1 cellular context compared by ENCODE assay signal in the genomic region with DNA sequence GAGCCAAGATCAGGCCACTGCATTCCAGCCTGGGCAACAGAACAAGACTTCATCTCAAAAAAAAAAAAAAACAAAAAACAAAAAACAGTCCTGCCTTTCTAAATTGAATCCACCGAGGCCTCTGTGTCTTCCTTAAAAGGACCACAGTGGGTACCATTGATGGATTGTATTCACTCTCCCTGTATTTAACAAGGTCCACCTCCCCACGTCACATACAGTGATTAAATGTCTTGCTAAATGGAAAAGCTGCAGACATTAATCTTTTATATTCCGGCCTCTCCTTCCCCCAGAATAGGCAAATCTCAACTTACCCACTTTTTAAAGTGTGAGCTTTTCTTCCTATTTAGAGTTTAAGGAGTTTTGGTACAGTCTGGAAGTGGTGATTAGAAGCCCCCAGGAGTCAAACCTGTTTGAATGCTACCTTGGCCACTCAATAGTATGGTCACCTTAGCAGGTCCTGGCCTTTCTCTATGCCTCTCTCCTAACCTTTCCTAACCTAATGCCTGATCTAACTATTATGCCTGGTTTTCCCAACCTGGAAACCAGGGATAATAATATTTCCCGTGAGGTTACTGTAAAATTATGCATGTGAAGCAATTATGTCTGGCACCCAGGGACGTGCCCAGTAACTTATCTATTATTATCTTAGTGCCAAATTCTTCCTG.
TF ChIP-seq lines count a peak whose summit lies in the region.

No MANE protein-coding gene starts in this region.

TF ChIP-seq in GM23338, 12 proteins besides CTCF, POLR2A, EP300 and RAD21 (continued from another document):
- TF ChIP-seq, protein P1, sequence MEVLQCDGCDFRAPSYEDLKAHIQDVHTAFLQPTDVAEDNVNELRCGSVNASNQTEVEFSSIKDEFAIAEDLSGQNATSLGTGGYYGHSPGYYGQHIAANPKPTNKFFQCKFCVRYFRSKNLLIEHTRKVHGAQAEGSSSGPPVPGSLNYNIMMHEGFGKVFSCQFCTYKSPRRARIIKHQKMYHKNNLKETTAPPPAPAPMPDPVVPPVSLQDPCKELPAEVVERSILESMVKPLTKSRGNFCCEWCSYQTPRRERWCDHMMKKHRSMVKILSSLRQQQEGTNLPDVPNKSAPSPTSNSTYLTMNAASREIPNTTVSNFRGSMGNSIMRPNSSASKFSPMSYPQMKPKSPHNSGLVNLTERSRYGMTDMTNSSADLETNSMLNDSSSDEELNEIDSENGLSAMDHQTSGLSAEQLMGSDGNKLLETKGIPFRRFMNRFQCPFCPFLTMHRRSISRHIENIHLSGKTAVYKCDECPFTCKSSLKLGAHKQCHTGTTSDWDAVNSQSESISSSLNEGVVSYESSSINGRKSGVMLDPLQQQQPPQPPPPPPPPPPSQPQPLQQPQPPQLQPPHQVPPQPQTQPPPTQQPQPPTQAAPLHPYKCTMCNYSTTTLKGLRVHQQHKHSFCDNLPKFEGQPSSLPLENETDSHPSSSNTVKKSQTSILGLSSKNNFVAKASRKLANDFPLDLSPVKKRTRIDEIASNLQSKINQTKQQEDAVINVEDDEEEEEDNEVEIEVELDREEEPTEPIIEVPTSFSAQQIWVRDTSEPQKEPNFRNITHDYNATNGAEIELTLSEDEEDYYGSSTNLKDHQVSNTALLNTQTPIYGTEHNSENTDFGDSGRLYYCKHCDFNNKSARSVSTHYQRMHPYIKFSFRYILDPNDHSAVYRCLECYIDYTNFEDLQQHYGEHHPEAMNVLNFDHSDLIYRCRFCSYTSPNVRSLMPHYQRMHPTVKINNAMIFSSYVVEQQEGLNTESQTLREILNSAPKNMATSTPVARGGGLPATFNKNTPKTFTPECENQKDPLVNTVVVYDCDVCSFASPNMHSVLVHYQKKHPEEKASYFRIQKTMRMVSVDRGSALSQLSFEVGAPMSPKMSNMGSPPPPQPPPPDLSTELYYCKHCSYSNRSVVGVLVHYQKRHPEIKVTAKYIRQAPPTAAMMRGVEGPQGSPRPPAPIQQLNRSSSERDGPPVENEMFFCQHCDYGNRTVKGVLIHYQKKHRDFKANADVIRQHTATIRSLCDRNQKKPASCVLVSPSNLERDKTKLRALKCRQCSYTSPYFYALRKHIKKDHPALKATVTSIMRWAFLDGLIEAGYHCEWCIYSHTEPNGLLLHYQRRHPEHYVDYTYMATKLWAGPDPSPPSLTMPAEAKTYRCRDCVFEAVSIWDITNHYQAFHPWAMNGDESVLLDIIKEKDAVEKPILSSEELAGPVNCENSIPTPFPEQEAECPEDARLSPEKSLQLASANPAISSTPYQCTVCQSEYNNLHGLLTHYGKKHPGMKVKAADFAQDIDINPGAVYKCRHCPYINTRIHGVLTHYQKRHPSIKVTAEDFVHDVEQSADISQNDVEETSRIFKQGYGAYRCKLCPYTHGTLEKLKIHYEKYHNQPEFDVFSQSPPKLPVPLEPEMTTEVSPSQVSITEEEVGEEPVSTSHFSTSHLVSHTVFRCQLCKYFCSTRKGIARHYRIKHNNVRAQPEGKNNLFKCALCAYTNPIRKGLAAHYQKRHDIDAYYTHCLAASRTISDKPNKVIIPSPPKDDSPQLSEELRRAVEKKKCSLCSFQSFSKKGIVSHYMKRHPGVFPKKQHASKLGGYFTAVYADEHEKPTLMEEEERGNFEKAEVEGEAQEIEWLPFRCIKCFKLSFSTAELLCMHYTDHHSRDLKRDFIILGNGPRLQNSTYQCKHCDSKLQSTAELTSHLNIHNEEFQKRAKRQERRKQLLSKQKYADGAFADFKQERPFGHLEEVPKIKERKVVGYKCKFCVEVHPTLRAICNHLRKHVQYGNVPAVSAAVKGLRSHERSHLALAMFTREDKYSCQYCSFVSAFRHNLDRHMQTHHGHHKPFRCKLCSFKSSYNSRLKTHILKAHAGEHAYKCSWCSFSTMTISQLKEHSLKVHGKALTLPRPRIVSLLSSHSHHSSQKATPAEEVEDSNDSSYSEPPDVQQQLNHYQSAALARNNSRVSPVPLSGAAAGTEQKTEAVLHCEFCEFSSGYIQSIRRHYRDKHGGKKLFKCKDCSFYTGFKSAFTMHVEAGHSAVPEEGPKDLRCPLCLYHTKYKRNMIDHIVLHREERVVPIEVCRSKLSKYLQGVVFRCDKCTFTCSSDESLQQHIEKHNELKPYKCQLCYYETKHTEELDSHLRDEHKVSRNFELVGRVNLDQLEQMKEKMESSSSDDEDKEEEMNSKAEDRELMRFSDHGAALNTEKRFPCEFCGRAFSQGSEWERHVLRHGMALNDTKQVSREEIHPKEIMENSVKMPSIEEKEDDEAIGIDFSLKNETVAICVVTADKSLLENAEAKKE (CRISPR knock-in tag; IDR thresholded peaks at IDR 0.05) = no peak
